In genomic region chr3:133038731-133039398, GRCh38 we compare ENCODE assay signal across 8 cellular contexts. TPM values are rescaled to one million over a fixed set of nuclear protein-coding genes. Genes with fewer than 3 reads are reported as not detected.
DNase-seq lines count a peak whose midpoint lies in the region; ATAC-seq and TF ChIP-seq lines count a peak whose summit lies in the region.

No MANE protein-coding gene starts in this region.

- H3K4me1 ChIP-seq in endodermal cell (ENCODE audit: control insufficient read depth, insufficient read depth, low read length): peaks cover 5% of the 10 kb centered on the region
- H3K4me1 ChIP-seq in muscle layer of duodenum (ENCODE audit: control insufficient read depth in 1 of 2, insufficient read depth in 2 of 2, low read length in 2 of 2): peaks cover 0 to 17% of the 10 kb centered on the region in 2 donors

- no peak for TF ChIP-seq CTCF in endodermal cell (conservative IDR thresholded peaks at IDR 0.05)

- DNase-seq in NCI-H146 treated with DMSO at 0.1 percent for 48 hours (lab: John Stamatoyannopoulos, UW; ENCODE audit: unreplicated experiment) (peak; percentile 53), endodermal cell (peak; percentile 85), SW480 (ENCODE audit: low spot score) (no peak)
- no peak for DNase-seq in activated CD4-positive, alpha-beta T cell treated with anti-CD3 and anti-CD28 coated beads, Interleukin-2, amount 50 U/mL, for 1 hour

- H3K27ac ChIP-seq in endodermal cell (ENCODE audit: low read depth, low read length) (no peak overlapping the region), muscle layer of duodenum (ENCODE audit: low read length) (no peak overlapping the region)

- WGBS in endodermal cell (ENCODE audit: insufficient coverage in 1 of 2, insufficient read length in 1 of 2), 2 experiments: 2 to 6% methylated on average over 18 to 32 of the region's 32 CpGs

- peak overlapping the region; percentile 67 for H3K9ac ChIP-seq in endodermal cell (ENCODE audit: extremely low read depth, low read length, poor library complexity, severe bottlenecking)

- H3K36me3 ChIP-seq in endodermal cell (ENCODE audit: control insufficient read depth, insufficient read depth, low read length) (no peaks in the 10 kb centered on the region), muscle layer of duodenum (ENCODE audit: control insufficient read depth in 1 of 2, insufficient read depth in 2 of 2, low read length in 2 of 2) (no peaks in the 10 kb centered on the region)

- H3K9me3 ChIP-seq in endodermal cell (ENCODE audit: control insufficient read depth, low read length) (no peaks in the 10 kb centered on the region), muscle layer of duodenum (ENCODE audit: control insufficient read depth in 1 of 2, low read length in 2 of 2) (no peaks in the 10 kb centered on the region)

- peaks cover 34% of the 10 kb centered on the region for H3K27me3 ChIP-seq in endodermal cell (ENCODE audit: control insufficient read depth, insufficient read depth, low read length, poor library complexity, severe bottlenecking)
- H3K27me3 ChIP-seq in muscle layer of duodenum (ENCODE audit: low read depth, low read length): peaks cover 15% of the 10 kb centered on the region

- H3K4me1 Mint-ChIP-seq in endodermal cell: peaks cover 10% of the 10 kb centered on the region

- H3K36me3 Mint-ChIP-seq in endodermal cell (ENCODE audit: low read depth): no peaks in the 10 kb centered on the region

- H3K4me3 ChIP-seq in GM08714 (ENCODE audit: low read length): peak overlapping the region; percentile 18; the same call in 1 of the 2 replicates
- H3K4me3 ChIP-seq in endodermal cell (ENCODE audit: low read length): peak overlapping the region; percentile 88
- peak overlapping the region; percentile 62 to 88 for H3K4me3 ChIP-seq in muscle layer of duodenum (ENCODE audit: low read depth in 1 of 2, low read length in 2 of 2)

- no peak overlapping the region for H3K27ac Mint-ChIP-seq in endodermal cell

- no peak for ATAC-seq in GM18873 (IDR thresholded peaks at IDR 0.05; ENCODE audit: low FRiP score, unreplicated experiment)
- no peak for ATAC-seq in HG02798 (IDR thresholded peaks at IDR 0.05; ENCODE audit: poor library complexity, unreplicated experiment)

- H3K4me3 Mint-ChIP-seq in endodermal cell: peak overlapping the region; percentile 64

- H3K27me3 Mint-ChIP-seq in endodermal cell (ENCODE audit: insufficient read depth): peaks cover 41% of the 10 kb centered on the region

- no peaks in the 10 kb centered on the region for H3K9me3 Mint-ChIP-seq in endodermal cell

RNA-seq across cellular contexts. Expression of gene TMEM108, which starts 0.7 kb away (rescaled TPM):
- 1 to 10 TPM; 4.8 to 7.9 TPM for total RNA-seq in endodermal cell
- polyA plus RNA-seq in endodermal cell (2013, experiment 1 of 2): 6.4 TPM
- polyA plus RNA-seq in endodermal cell (2013, experiment 2 of 2): 7.2 TPM

Comparison
In these comparisons a context has a peak if more than half of its experiments do, and no peak if none do; other contexts are left out.
1. H3K4me3 ChIP-seq: peak in every context shown above with its lines; median percentile 88 in endodermal cell; 75 in muscle layer of duodenum; 18 in GM08714.
2. DNase-seq: peak in NCI-H146 treated with DMSO at 0.1 percent for 48 hours (single experiment) and endodermal cell (single experiment); none in SW480 (single experiment) and activated CD4-positive, alpha-beta T cell treated with anti-CD3 and anti-CD28 coated beads, Interleukin-2, amount 50 U/mL, for 1 hour (single experiment).